23 cellular contexts compared by ENCODE assay signal in genomic region chr4:17124767-17125166, GRCh38.
DNase-seq lines count a peak whose midpoint lies in the region; ATAC-seq and TF ChIP-seq lines count a peak whose summit lies in the region.
"Had no signal": no experiment of that assay in that cellular context is flagged by ENCODE, and none has a peak within 500 bp of the region (broad histone marks: within the 10 kb centered on the region; RNA-seq: fewer than 3 reads in every experiment).

No MANE protein-coding gene starts in this region.

- peak; percentile 23 for DNase-seq in ELR (ENCODE audit: low read depth)
- no peak for DNase-seq in endothelial cell (ENCODE audit: low spot score)
- no peak for DNase-seq in neural progenitor cell (ENCODE audit: low spot score)
- no peak for DNase-seq in effector CD4-positive, alpha-beta T cell
- DNase-seq in T-cell = no peak
- no peak for DNase-seq in G401 (ENCODE audit: low spot score)
- no peak for DNase-seq in effector CD8-positive, alpha-beta T cell (lab: John Stamatoyannopoulos, UW)
- DNase-seq: activated CD4-positive, alpha-beta T cell treated with anti-CD3 and anti-CD28 coated beads for 4 hours; activated CD8-positive, alpha-beta memory T cell treated with anti-CD3 and anti-CD28 coated beads, Interleukin-2, amount 10 ng/mL, durations not matched to agents 7 days and 5 days; activated naive CD8-positive, alpha-beta T cell treated with anti-CD3 and anti-CD28 coated beads, Interleukin-2, amount 50 U/mL, for 24 hours; CD4-positive, CD25-positive, alpha-beta regulatory T cell; DMS 273 treated with DMSO at 0.1 percent for 48 hours; foreskin melanocyte; mesendoderm; natural killer cell; NCI-H2029 treated with DMSO at 0.1 percent for 48 hours; NCI-H510A; NK-92 treated with Interleukin-12 subunit alpha and Interleukin-12 subunit beta, amount 100 ng/mL, for 24 hours; RPMI8226; spleen; stimulated activated CD4-positive, alpha-beta T cell treated with anti-CD3 and anti-CD28 coated beads, Interleukin-4, amount 100 ng/mL, for 4 hours had no signal

- H3K27ac ChIP-seq in neural progenitor cell = no peak overlapping the region
- H3K27ac ChIP-seq: HL-60, spleen had no signal

- POLR2A ChIA-PET in T-cell (lab: Charles Lee) = no interaction called here

- H3K79me2 ChIP-seq in Loucy (ENCODE audit: insufficient read depth, low read length) = no peaks in the 10 kb centered on the region
- H3K79me2 ChIP-seq in neural progenitor cell (ENCODE audit: low read depth) = no peaks in the 10 kb centered on the region

- H3K27ac Mint-ChIP-seq in endothelial cell (ENCODE audit: unreplicated experiment) (no peak overlapping the region), neural progenitor cell (no peak overlapping the region), T-cell (no peak overlapping the region)
- H3K27ac Mint-ChIP-seq: activated CD8-positive, alpha-beta memory T cell treated with anti-CD3 and anti-CD28 coated beads, Interleukin-2, amount 10 ng/mL, durations not matched to agents 7 days and 5 days; activated naive CD8-positive, alpha-beta T cell treated with anti-CD3 and anti-CD28 coated beads, Interleukin-2, amount 50 U/mL, for 24 hours; CD4-positive, CD25-positive, alpha-beta regulatory T cell; natural killer cell had no signal

- no peak for ATAC-seq in T-cell (replicated peaks in 1 of 4)
- ATAC-seq: activated CD8-positive, alpha-beta memory T cell treated with anti-CD3 and anti-CD28 coated beads, Interleukin-2, amount 10 ng/mL, durations not matched to agents 7 days and 5 days; activated naive CD8-positive, alpha-beta T cell treated with anti-CD3 and anti-CD28 coated beads, Interleukin-2, amount 50 U/mL, for 24 hours; natural killer cell had no signal

- H3K36me3 ChIP-seq in Loucy (ENCODE audit: insufficient read depth, low read length) (no peaks in the 10 kb centered on the region), neural progenitor cell (no peaks in the 10 kb centered on the region)
- H3K36me3 ChIP-seq: spleen had no signal

- H3K27me3 Mint-ChIP-seq in endothelial cell (ENCODE audit: unreplicated experiment) (no peaks in the 10 kb centered on the region), neural progenitor cell (ENCODE audit: insufficient read depth, low read depth) (no peaks in the 10 kb centered on the region), T-cell (no peaks in the 10 kb centered on the region)
- H3K27me3 Mint-ChIP-seq: activated CD8-positive, alpha-beta memory T cell treated with anti-CD3 and anti-CD28 coated beads, Interleukin-2, amount 10 ng/mL, durations not matched to agents 7 days and 5 days; activated naive CD8-positive, alpha-beta T cell treated with anti-CD3 and anti-CD28 coated beads, Interleukin-2, amount 50 U/mL, for 24 hours; CD4-positive, CD25-positive, alpha-beta regulatory T cell had no signal

- CTCF ChIA-PET in T-cell (lab: Charles Lee) = no interaction called here

- H3K4me2 ChIP-seq in Loucy (ENCODE audit: low read depth, low read length, poor library complexity, severe bottlenecking) (no peak overlapping the region), neural progenitor cell (no peak overlapping the region)

- H3K9ac ChIP-seq in Loucy (ENCODE audit: low read depth, low read length, poor library complexity, severe bottlenecking) (no peak overlapping the region), neural progenitor cell (no peak overlapping the region)

- no peaks in the 10 kb centered on the region for H3F3A ChIP-seq in Loucy (ENCODE audit: low read depth)
- H3F3A ChIP-seq in neural progenitor cell (ENCODE audit: low read depth) = peaks cover 9% of the 10 kb centered on the region

- H4K20me1 ChIP-seq in Loucy (ENCODE audit: insufficient read depth, low read length, poor library complexity, severe bottlenecking) (no peaks in the 10 kb centered on the region), neural progenitor cell (ENCODE audit: low read depth) (no peaks in the 10 kb centered on the region)

- H2AFZ ChIP-seq in Loucy (ENCODE audit: low read length) (no peak overlapping the region), neural progenitor cell (replicated peaks) (no peak overlapping the region)

- H3K4me1 Mint-ChIP-seq in endothelial cell (ENCODE audit: unreplicated experiment) (no peaks in the 10 kb centered on the region), neural progenitor cell (no peaks in the 10 kb centered on the region), T-cell (no peaks in the 10 kb centered on the region)
- H3K4me1 Mint-ChIP-seq: activated CD8-positive, alpha-beta memory T cell treated with anti-CD3 and anti-CD28 coated beads, Interleukin-2, amount 10 ng/mL, durations not matched to agents 7 days and 5 days; activated naive CD8-positive, alpha-beta T cell treated with anti-CD3 and anti-CD28 coated beads, Interleukin-2, amount 50 U/mL, for 24 hours; CD4-positive, CD25-positive, alpha-beta regulatory T cell; natural killer cell had no signal

- H3K4me3 ChIP-seq in Loucy (ENCODE audit: low read length, poor library complexity, severe bottlenecking) (no peak overlapping the region), neural progenitor cell (no peak overlapping the region)
- H3K4me3 ChIP-seq: spleen had no signal

- H3K9me3 ChIP-seq in Loucy (ENCODE audit: insufficient read depth, low read depth, low read length) (no peaks in the 10 kb centered on the region), neural progenitor cell (ENCODE audit: low read depth) (no peaks in the 10 kb centered on the region)

- in situ Hi-C loops in G401 (cut with HindIII; ENCODE audit: low sequenced_read_pairs) = no loop called here

- H3K36me3 Mint-ChIP-seq in endothelial cell (ENCODE audit: low read depth, unreplicated experiment) (no peaks in the 10 kb centered on the region), neural progenitor cell (no peaks in the 10 kb centered on the region), T-cell (no peaks in the 10 kb centered on the region)
- H3K36me3 Mint-ChIP-seq: activated CD8-positive, alpha-beta memory T cell treated with anti-CD3 and anti-CD28 coated beads, Interleukin-2, amount 10 ng/mL, durations not matched to agents 7 days and 5 days; CD4-positive, CD25-positive, alpha-beta regulatory T cell; natural killer cell had no signal

- 0 out of 2 replicates have a peak, but pooled peaks have one; percentile 10 for TF ChIP-seq CTCF in Loucy (conservative IDR thresholded peaks at IDR 0.05; ENCODE audit: low read length)
- TF ChIP-seq CTCF in endothelial cell (IDR thresholded peaks at IDR 0.05; ENCODE audit: unreplicated experiment) = peak; percentile 59
- TF ChIP-seq CTCF in neural progenitor cell (IDR thresholded peaks at IDR 0.05) = peak; percentile 48

- H3K4me1 ChIP-seq in Loucy (ENCODE audit: insufficient read depth, low read length, poor library complexity, severe bottlenecking) = no peaks in the 10 kb centered on the region
- peaks cover 12% of the 10 kb centered on the region for H3K4me1 ChIP-seq in neural progenitor cell
- H3K4me1 ChIP-seq: spleen had no signal

- H3K27me3 ChIP-seq in Loucy (ENCODE audit: insufficient read depth, low read length, poor library complexity, severe bottlenecking) (no peaks in the 10 kb centered on the region), neural progenitor cell (no peaks in the 10 kb centered on the region)
- H3K27me3 ChIP-seq: spleen had no signal

- H3K4me3 Mint-ChIP-seq in endothelial cell (ENCODE audit: unreplicated experiment) = no peak overlapping the region
- no peak overlapping the region for H3K4me3 Mint-ChIP-seq in neural progenitor cell
- H3K4me3 Mint-ChIP-seq in T-cell = no peak overlapping the region
- H3K4me3 Mint-ChIP-seq: activated CD8-positive, alpha-beta memory T cell treated with anti-CD3 and anti-CD28 coated beads, Interleukin-2, amount 10 ng/mL, durations not matched to agents 7 days and 5 days; activated naive CD8-positive, alpha-beta T cell treated with anti-CD3 and anti-CD28 coated beads, Interleukin-2, amount 50 U/mL, for 24 hours; CD4-positive, CD25-positive, alpha-beta regulatory T cell; natural killer cell had no signal

- H3K9me3 Mint-ChIP-seq in endothelial cell (ENCODE audit: unreplicated experiment) (no peaks in the 10 kb centered on the region), neural progenitor cell (peaks cover 4% of the 10 kb centered on the region), T-cell (no peaks in the 10 kb centered on the region)
- H3K9me3 Mint-ChIP-seq: activated naive CD8-positive, alpha-beta T cell treated with anti-CD3 and anti-CD28 coated beads, Interleukin-2, amount 50 U/mL, for 24 hours had no signal

- H3K9me2 ChIP-seq in Loucy (replicated peaks; ENCODE audit: low read depth, low read length) = no peaks in the 10 kb centered on the region
